In the genomic region with DNA sequence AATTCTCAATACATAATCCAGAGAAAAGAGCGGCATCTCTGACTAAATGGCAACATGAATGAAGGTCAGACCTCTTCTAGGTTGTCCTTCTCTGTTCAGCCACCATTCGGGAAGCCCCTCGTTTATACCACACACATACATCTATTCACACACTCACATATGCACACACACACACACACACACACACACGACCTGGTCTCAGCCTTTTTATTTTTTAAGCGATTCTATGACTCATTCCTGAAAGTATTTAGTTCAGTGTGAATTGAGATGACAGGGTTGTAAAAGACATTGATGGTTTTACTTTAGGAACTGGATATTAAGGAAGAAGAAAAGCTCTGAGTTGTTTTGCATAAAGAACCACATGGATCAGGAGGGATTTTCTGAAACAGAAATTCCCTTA, we compare ENCODE assay signal across 24 cellular contexts.
DNase-seq lines count a peak whose midpoint lies in the region; ATAC-seq, FAIRE-seq and TF ChIP-seq lines count a peak whose summit lies in the region.
"Had no signal": no experiment of that assay in that cellular context is flagged by ENCODE, and none has a peak within 500 bp of the region (broad histone marks: within the 10 kb centered on the region; RNA-seq: fewer than 3 reads in every experiment).

No MANE protein-coding gene starts in this region.

- H3K36me3 ChIP-seq in bronchial epithelial cell (ENCODE audit: control insufficient read depth, insufficient read depth, low read length) = no peaks in the 10 kb centered on the region
- H3K36me3 ChIP-seq in MM.1S (replicated peaks; ENCODE audit: insufficient read depth, low read length) = no peaks in the 10 kb centered on the region
- H3K36me3 ChIP-seq: BLaER1 treated with 17β-estradiol and CSF1 and Interleukin-3, amounts not matched to agents 10 nM and 100 nM; lower lobe of right lung; SJSA1; upper lobe of left lung had no signal

- no peak for FAIRE-seq in bronchial epithelial cell (lab: Jason Lieb, UNC)
- FAIRE-seq: GM18507, keratinocyte, RCC 7860 had no signal

- H3K4me1 Mint-ChIP-seq in nephron = peaks cover 10% of the 10 kb centered on the region
- no peaks in the 10 kb centered on the region for H3K4me1 Mint-ChIP-seq in activated CD8-positive, alpha-beta memory T cell treated with anti-CD3 and anti-CD28 coated beads, Interleukin-2, amount 10 ng/mL, durations not matched to agents 7 days and 5 days

- DNase-seq in COLO668 (lab: John Stamatoyannopoulos, UW; ENCODE audit: unreplicated experiment) = peak; percentile 32
- peak; percentile 51 for DNase-seq in HT1080 (ENCODE audit: low read depth)
- DNase-seq in bronchial epithelial cell (ENCODE audit: low read depth) = peak; percentile 8
- DNase-seq in NCI-H345 (lab: John Stamatoyannopoulos, UW) = no peak
- no peak for DNase-seq in activated CD8-positive, alpha-beta memory T cell treated with anti-CD3 and anti-CD28 coated beads, Interleukin-2, amount 10 ng/mL, durations not matched to agents 7 days and 5 days
- no peak for DNase-seq in sciatic nerve (ENCODE audit: low spot score)
- no peak for DNase-seq in MM.1S
- DNase-seq: ACHN; activated CD4-positive, alpha-beta T cell treated with anti-CD3 and anti-CD28 coated beads for 4 hours; activated T-cell treated with anti-CD3 and anti-CD28 coated beads, Interleukin-2, amount 50 U/mL, for 4 hours; effector memory CD8-positive, alpha-beta T cell; KBM-7; lower lobe of right lung; NCI-H524 treated with DMSO at 0.1 percent for 48 hours; T-helper 2 cell; upper lobe of left lung had no signal

- CTCF ChIA-PET in activated CD8-positive, alpha-beta memory T cell treated with anti-CD3 and anti-CD28 coated beads, Interleukin-2, amount 10 ng/mL, durations not matched to agents 7 days and 5 days (lab: Charles Lee) = no interaction called here

- H3K36me3 Mint-ChIP-seq in nephron (ENCODE audit: low read depth) = no peaks in the 10 kb centered on the region
- no peaks in the 10 kb centered on the region for H3K36me3 Mint-ChIP-seq in activated CD8-positive, alpha-beta memory T cell treated with anti-CD3 and anti-CD28 coated beads, Interleukin-2, amount 10 ng/mL, durations not matched to agents 7 days and 5 days

- no peaks in the 10 kb centered on the region for H3K9me3 Mint-ChIP-seq in nephron
- H3K9me3 Mint-ChIP-seq in activated CD8-positive, alpha-beta memory T cell treated with anti-CD3 and anti-CD28 coated beads, Interleukin-2, amount 10 ng/mL, durations not matched to agents 7 days and 5 days (ENCODE audit: low read depth) = no peaks in the 10 kb centered on the region
- H3K9me3 Mint-ChIP-seq: activated T-cell treated with anti-CD3 and anti-CD28 coated beads, Interleukin-2, amount 50 U/mL, for 4 hours had no signal

- no peak for TF ChIP-seq CTCF in bronchial epithelial cell (IDR thresholded peaks at IDR 0.05; ENCODE audit: insufficient read depth, low read length, severe bottlenecking)
- TF ChIP-seq CTCF in nephron (IDR thresholded peaks at IDR 0.05; ENCODE audit: unreplicated experiment in 3 of 3) = no peak
- no peak for TF ChIP-seq CTCF in MM.1S (IDR thresholded peaks at IDR 0.05; ENCODE audit: low read length)

- intact Hi-C loops in sciatic nerve (cut with DNase I) = no loop called here

- H3K4me1 ChIP-seq in MM.1S (ENCODE audit: low read length) = no peaks in the 10 kb centered on the region
- H3K4me1 ChIP-seq: lower lobe of right lung, SJSA1, upper lobe of left lung had no signal

- no peak for ATAC-seq in activated CD8-positive, alpha-beta memory T cell treated with anti-CD3 and anti-CD28 coated beads, Interleukin-2, amount 10 ng/mL, durations not matched to agents 7 days and 5 days
- ATAC-seq in sciatic nerve = no peak
- ATAC-seq: activated T-cell treated with anti-CD3 and anti-CD28 coated beads, Interleukin-2, amount 50 U/mL, for 4 hours; effector memory CD8-positive, alpha-beta T cell; lower lobe of right lung had no signal

- no peaks in the 10 kb centered on the region for H3F3A ChIP-seq in MM.1S (ENCODE audit: insufficient read depth, low read length)

- no peaks in the 10 kb centered on the region for H3K9me3 ChIP-seq in MM.1S (replicated peaks; ENCODE audit: insufficient read depth, low read length)
- H3K9me3 ChIP-seq: BLaER1 treated with 17β-estradiol and CSF1 and Interleukin-3, amounts not matched to agents 10 nM and 100 nM; lower lobe of right lung; SJSA1; upper lobe of left lung had no signal

- H3K79me2 ChIP-seq in MM.1S (ENCODE audit: low read length) = no peaks in the 10 kb centered on the region

- H3K4me3 Mint-ChIP-seq in nephron = no peak overlapping the region
- no peak overlapping the region for H3K4me3 Mint-ChIP-seq in activated CD8-positive, alpha-beta memory T cell treated with anti-CD3 and anti-CD28 coated beads, Interleukin-2, amount 10 ng/mL, durations not matched to agents 7 days and 5 days
- H3K4me3 Mint-ChIP-seq: activated T-cell treated with anti-CD3 and anti-CD28 coated beads, Interleukin-2, amount 50 U/mL, for 4 hours; effector memory CD8-positive, alpha-beta T cell had no signal

- peaks cover 28% of the 10 kb centered on the region for H3K27me3 Mint-ChIP-seq in nephron (ENCODE audit: low read depth)
- H3K27me3 Mint-ChIP-seq in activated CD8-positive, alpha-beta memory T cell treated with anti-CD3 and anti-CD28 coated beads, Interleukin-2, amount 10 ng/mL, durations not matched to agents 7 days and 5 days = no peaks in the 10 kb centered on the region
- H3K27me3 Mint-ChIP-seq: effector memory CD8-positive, alpha-beta T cell had no signal

- H3K4me3 ChIP-seq in bronchial epithelial cell (ENCODE audit: low read depth, low read length) = no peak overlapping the region
- no peak overlapping the region for H3K4me3 ChIP-seq in MM.1S (ENCODE audit: low read length)
- H3K4me3 ChIP-seq: BLaER1 treated with 17β-estradiol and CSF1 and Interleukin-3, amounts not matched to agents 10 nM and 100 nM; coronary artery; lower lobe of right lung; SJSA1; upper lobe of left lung had no signal

- H3K27ac ChIP-seq in MM.1S (ENCODE audit: low read length) = no peak overlapping the region
- H3K27ac ChIP-seq: BLaER1 treated with 17β-estradiol and CSF1 and Interleukin-3, amounts not matched to agents 10 nM and 100 nM; coronary artery; lower lobe of right lung; SJSA1; upper lobe of left lung had no signal

- H4K20me1 ChIP-seq in MM.1S (ENCODE audit: insufficient read depth, low read length) = no peaks in the 10 kb centered on the region
- H4K20me1 ChIP-seq: BLaER1 treated with 17β-estradiol and CSF1 and Interleukin-3, amounts not matched to agents 10 nM and 100 nM had no signal

- no peaks in the 10 kb centered on the region for H3K9me2 ChIP-seq in MM.1S (replicated peaks; ENCODE audit: insufficient read depth, low read length)

- no peak overlapping the region for H2AFZ ChIP-seq in MM.1S (ENCODE audit: low read length)

- peaks cover 2% of the 10 kb centered on the region for H3K27me3 ChIP-seq in bronchial epithelial cell (ENCODE audit: control insufficient read depth, insufficient read depth, low read length)
- no peaks in the 10 kb centered on the region for H3K27me3 ChIP-seq in MM.1S (replicated peaks; ENCODE audit: insufficient read depth, low read length)
- H3K27me3 ChIP-seq: BLaER1 treated with 17β-estradiol and CSF1 and Interleukin-3, amounts not matched to agents 10 nM and 100 nM; SJSA1; upper lobe of left lung had no signal

- H3K9ac ChIP-seq in MM.1S (ENCODE audit: low read length) = no peak overlapping the region
- H3K9ac ChIP-seq: BLaER1 treated with 17β-estradiol and CSF1 and Interleukin-3, amounts not matched to agents 10 nM and 100 nM had no signal

- H3K4me2 ChIP-seq in MM.1S (ENCODE audit: low read depth, low read length) = no peak overlapping the region

- H3K27ac Mint-ChIP-seq in nephron = peak overlapping the region in 2 of 3 experiments; percentile 1 to 3
- no peak overlapping the region for H3K27ac Mint-ChIP-seq in activated CD8-positive, alpha-beta memory T cell treated with anti-CD3 and anti-CD28 coated beads, Interleukin-2, amount 10 ng/mL, durations not matched to agents 7 days and 5 days
- H3K27ac Mint-ChIP-seq: effector memory CD8-positive, alpha-beta T cell; progenitor cell of endocrine pancreas had no signal

Comparison
In these comparisons a context has a peak if more than half of its experiments do, and no peak if none do; other contexts are left out.
1. DNase-seq: peak in COLO668 (single experiment), HT1080 (single experiment) and bronchial epithelial cell (single experiment); none in NCI-H345 (single experiment), activated CD8-positive, alpha-beta memory T cell treated with anti-CD3 and anti-CD28 coated beads, Interleukin-2, amount 10 ng/mL, durations not matched to agents 7 days and 5 days (single experiment), sciatic nerve (single experiment) and MM.1S (single experiment).